Comparison of ENCODE assay signal across 12 cellular contexts in the genomic region with DNA sequence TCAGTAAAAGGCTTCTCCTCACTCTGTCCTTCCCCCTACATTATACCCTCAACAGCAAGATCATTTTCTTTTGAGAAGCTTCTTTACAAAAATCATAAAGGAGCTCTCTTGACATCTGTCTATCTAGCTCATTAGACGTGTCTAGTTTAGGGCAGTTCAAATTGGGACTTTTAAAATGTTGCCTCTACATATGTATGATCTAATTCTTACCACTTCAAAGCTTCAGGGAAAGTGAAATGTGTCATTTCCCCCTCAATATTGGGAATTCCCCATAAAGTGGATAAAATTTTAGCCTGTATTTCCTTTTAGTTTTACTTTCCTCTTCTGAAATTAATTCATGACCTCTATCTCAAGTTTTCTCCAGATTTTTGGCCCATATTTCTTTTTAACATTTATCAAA.
DNase-seq lines count a peak whose midpoint lies in the region; ATAC-seq and TF ChIP-seq lines count a peak whose summit lies in the region.
"Had no signal": no experiment of that assay in that cellular context is flagged by ENCODE, and none has a peak within 500 bp of the region (broad histone marks: within the 10 kb centered on the region; RNA-seq: fewer than 3 reads in every experiment).

No MANE protein-coding gene starts in this region.

- H3K27ac Mint-ChIP-seq in glutamatergic neuron (ENCODE audit: unreplicated experiment), result no peak overlapping the region
- no peak overlapping the region for H3K27ac Mint-ChIP-seq in CD8-positive, alpha-beta T cell
- H3K27ac Mint-ChIP-seq: T-helper 1 cell treated with Interleukin-12 subunit alpha and Interleukin-12 subunit beta and Interleukin-4 antibody, amounts not matched to agents 30 μg/mL and 1 μg/mL, for 36 hours had no signal

- no peak for TF ChIP-seq CTCF in glutamatergic neuron (IDR thresholded peaks at IDR 0.05; ENCODE audit: partially characterized antibody, unreplicated experiment)
- TF ChIP-seq CTCF in CD8-positive, alpha-beta T cell (IDR thresholded peaks at IDR 0.05), result no peak

- intact Hi-C loops in CD8-positive, alpha-beta T cell (cut with DNase I, micrococcal nuclease), result no loop called here

- H3K27me3 Mint-ChIP-seq in glutamatergic neuron (ENCODE audit: unreplicated experiment), result no peaks in the 10 kb centered on the region
- peaks cover 6% of the 10 kb centered on the region for H3K27me3 Mint-ChIP-seq in CD8-positive, alpha-beta T cell (ENCODE audit: low read depth)

- no peaks in the 10 kb centered on the region for H3K4me1 ChIP-seq in CD8-positive, alpha-beta T cell (ENCODE audit: insufficient read depth, low read length)

- no peaks in the 10 kb centered on the region for H3K9me3 ChIP-seq in CD8-positive, alpha-beta T cell (ENCODE audit: low read length)

- no peak overlapping the region for H3K4me3 Mint-ChIP-seq in glutamatergic neuron (ENCODE audit: unreplicated experiment)
- H3K4me3 Mint-ChIP-seq in CD8-positive, alpha-beta T cell, result no peak overlapping the region
- H3K4me3 Mint-ChIP-seq: T-helper 1 cell treated with Interleukin-12 subunit alpha and Interleukin-12 subunit beta and Interleukin-4 antibody, amounts not matched to agents 30 μg/mL and 1 μg/mL, for 36 hours had no signal

- ATAC-seq in GM19035 (IDR thresholded peaks at IDR 0.05; ENCODE audit: unreplicated experiment) (peak; percentile 82), HG02798 (IDR thresholded peaks at IDR 0.05; ENCODE audit: poor library complexity, unreplicated experiment) (peak; percentile 82), HG03571 (IDR thresholded peaks at IDR 0.05; ENCODE audit: unreplicated experiment) (peak; percentile 82)
- ATAC-seq in CD8-positive, alpha-beta T cell, result no peak

- no peaks in the 10 kb centered on the region for H3K9me3 Mint-ChIP-seq in glutamatergic neuron (ENCODE audit: unreplicated experiment)
- no peaks in the 10 kb centered on the region for H3K9me3 Mint-ChIP-seq in CD8-positive, alpha-beta T cell
- H3K9me3 Mint-ChIP-seq: T-helper 1 cell treated with Interleukin-12 subunit alpha and Interleukin-12 subunit beta and Interleukin-4 antibody, amounts not matched to agents 30 μg/mL and 1 μg/mL, for 36 hours had no signal

- CTCF ChIA-PET in CD8-positive, alpha-beta T cell (lab: Charles Lee), result no interaction called here

- no peak overlapping the region for H3K4me3 ChIP-seq in CD8-positive, alpha-beta T cell (ENCODE audit: low read depth, low read length)

- no peaks in the 10 kb centered on the region for H3K36me3 ChIP-seq in CD8-positive, alpha-beta T cell (ENCODE audit: insufficient read depth, low read length)

- DNase-seq in CD1c-positive myeloid dendritic cell (ENCODE audit: extremely low spot score), result peak; percentile 11
- no peak for DNase-seq in retina
- DNase-seq in SW480 (ENCODE audit: low spot score), result no peak
- DNase-seq in glutamatergic neuron, result no peak
- no peak for DNase-seq in CD8-positive, alpha-beta T cell
- DNase-seq: activated T-cell treated with anti-CD3 and anti-CD28 coated beads for 4 hours; effector CD4-positive, alpha-beta T cell; stimulated activated CD4-positive, alpha-beta T cell treated with anti-CD3 and anti-CD28 coated beads, Interleukin-4, amount 100 ng/mL, for 1 hour had no signal

- no peaks in the 10 kb centered on the region for H3K27me3 ChIP-seq in CD8-positive, alpha-beta T cell (ENCODE audit: insufficient read depth, low read length)

- no peak overlapping the region for H3K27ac ChIP-seq in CD8-positive, alpha-beta T cell (ENCODE audit: low read depth, low read length)

- POLR2A ChIA-PET in CD8-positive, alpha-beta T cell (lab: Charles Lee), result no interaction called here

- H3K36me3 Mint-ChIP-seq in glutamatergic neuron (ENCODE audit: unreplicated experiment), result no peaks in the 10 kb centered on the region
- H3K36me3 Mint-ChIP-seq in CD8-positive, alpha-beta T cell, result no peaks in the 10 kb centered on the region

- H3K4me1 Mint-ChIP-seq in glutamatergic neuron (ENCODE audit: low read depth, unreplicated experiment), result peaks cover 7% of the 10 kb centered on the region
- H3K4me1 Mint-ChIP-seq in CD8-positive, alpha-beta T cell (ENCODE audit: low read depth), result peaks cover 5% of the 10 kb centered on the region
